ENCODE assay signal across 1 cellular context in the genomic region with DNA sequence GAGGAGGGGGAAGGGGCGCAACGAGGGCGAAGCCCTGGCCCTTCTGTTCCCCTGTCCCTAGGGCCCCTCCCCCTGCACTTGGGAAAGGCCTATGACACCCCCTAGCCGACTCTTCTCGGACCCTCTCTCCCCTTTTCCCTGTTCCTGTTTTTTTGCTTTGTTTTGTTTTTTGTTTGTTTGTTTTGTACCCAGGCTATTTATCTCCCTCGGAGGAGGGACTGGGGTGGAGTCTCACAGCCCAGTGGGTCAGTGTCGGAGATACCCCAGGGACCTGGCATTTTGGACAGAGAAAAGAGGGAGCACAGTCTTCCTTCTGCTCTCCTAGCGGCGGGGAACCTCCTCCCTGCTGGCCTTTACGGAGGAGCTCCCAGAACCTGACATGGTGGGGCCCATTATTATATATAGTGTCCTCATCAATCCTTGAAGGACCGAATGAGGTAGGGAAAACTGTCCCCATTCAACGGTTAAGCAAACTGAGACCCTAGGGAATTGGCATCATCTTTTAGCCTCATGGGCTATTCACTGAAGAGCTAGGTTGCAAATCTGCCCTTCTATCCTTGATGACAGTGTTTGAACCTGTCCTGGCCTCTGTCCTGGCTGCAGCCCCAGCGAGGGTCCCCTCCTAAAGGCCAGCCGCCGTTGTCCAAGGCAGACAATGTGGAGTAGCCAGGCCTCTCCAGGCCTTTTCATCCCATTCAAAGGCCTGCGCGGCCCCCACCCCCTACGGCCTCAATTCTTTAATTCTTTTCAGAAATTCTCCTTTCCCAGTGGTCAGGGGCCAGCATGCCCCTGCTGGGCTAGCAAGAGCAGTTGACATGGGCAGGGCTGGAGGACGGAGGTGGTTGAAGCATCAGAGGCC.
A peak's percentile ranks its signal among the peaks of the same experiment; 100 is the strongest.
TF ChIP-seq lines count a peak whose summit lies in the region.

No MANE protein-coding gene starts in this region.

TF ChIP-seq in K562, 482 proteins besides CTCF, POLR2A, EP300 and RAD21 (continued from another document):
- TF ChIP-seq, protein P1, sequence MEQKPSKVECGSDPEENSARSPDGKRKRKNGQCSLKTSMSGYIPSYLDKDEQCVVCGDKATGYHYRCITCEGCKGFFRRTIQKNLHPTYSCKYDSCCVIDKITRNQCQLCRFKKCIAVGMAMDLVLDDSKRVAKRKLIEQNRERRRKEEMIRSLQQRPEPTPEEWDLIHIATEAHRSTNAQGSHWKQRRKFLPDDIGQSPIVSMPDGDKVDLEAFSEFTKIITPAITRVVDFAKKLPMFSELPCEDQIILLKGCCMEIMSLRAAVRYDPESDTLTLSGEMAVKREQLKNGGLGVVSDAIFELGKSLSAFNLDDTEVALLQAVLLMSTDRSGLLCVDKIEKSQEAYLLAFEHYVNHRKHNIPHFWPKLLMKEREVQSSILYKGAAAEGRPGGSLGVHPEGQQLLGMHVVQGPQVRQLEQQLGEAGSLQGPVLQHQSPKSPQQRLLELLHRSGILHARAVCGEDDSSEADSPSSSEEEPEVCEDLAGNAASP (IDR thresholded peaks at IDR 0.05): no peak
- TF ChIP-seq, protein P2, sequence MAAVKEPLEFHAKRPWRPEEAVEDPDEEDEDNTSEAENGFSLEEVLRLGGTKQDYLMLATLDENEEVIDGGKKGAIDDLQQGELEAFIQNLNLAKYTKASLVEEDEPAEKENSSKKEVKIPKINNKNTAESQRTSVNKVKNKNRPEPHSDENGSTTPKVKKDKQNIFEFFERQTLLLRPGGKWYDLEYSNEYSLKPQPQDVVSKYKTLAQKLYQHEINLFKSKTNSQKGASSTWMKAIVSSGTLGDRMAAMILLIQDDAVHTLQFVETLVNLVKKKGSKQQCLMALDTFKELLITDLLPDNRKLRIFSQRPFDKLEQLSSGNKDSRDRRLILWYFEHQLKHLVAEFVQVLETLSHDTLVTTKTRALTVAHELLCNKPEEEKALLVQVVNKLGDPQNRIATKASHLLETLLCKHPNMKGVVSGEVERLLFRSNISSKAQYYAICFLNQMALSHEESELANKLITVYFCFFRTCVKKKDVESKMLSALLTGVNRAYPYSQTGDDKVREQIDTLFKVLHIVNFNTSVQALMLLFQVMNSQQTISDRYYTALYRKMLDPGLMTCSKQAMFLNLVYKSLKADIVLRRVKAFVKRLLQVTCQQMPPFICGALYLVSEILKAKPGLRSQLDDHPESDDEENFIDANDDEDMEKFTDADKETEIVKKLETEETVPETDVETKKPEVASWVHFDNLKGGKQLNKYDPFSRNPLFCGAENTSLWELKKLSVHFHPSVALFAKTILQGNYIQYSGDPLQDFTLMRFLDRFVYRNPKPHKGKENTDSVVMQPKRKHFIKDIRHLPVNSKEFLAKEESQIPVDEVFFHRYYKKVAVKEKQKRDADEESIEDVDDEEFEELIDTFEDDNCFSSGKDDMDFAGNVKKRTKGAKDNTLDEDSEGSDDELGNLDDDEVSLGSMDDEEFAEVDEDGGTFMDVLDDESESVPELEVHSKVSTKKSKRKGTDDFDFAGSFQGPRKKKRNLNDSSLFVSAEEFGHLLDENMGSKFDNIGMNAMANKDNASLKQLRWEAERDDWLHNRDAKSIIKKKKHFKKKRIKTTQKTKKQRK (IDR thresholded peaks at IDR 0.05; ENCODE audit: borderline replicate concordance, low read depth, low read length): no peak
- no peak for TF ChIP-seq ZNF696 (CRISPR knock-in tag; conservative IDR thresholded peaks at IDR 0.05)
- TF ChIP-seq CHCHD3 (CRISPR knock-in tag; IDR thresholded peaks at IDR 0.05): no peak
- TF ChIP-seq GATAD2A (IDR thresholded peaks at IDR 0.05): no peak
- TF ChIP-seq KLF10 (CRISPR knock-in tag; IDR thresholded peaks at IDR 0.05): no peak
- TF ChIP-seq RHOXF2B (CRISPR knock-in tag; conservative IDR thresholded peaks at IDR 0.05): no peak
- TF ChIP-seq ZFX (CRISPR knock-in tag; IDR thresholded peaks at IDR 0.05): peak; percentile 46; the same call in 1 of the 2 replicates
- TF ChIP-seq, protein P3, sequence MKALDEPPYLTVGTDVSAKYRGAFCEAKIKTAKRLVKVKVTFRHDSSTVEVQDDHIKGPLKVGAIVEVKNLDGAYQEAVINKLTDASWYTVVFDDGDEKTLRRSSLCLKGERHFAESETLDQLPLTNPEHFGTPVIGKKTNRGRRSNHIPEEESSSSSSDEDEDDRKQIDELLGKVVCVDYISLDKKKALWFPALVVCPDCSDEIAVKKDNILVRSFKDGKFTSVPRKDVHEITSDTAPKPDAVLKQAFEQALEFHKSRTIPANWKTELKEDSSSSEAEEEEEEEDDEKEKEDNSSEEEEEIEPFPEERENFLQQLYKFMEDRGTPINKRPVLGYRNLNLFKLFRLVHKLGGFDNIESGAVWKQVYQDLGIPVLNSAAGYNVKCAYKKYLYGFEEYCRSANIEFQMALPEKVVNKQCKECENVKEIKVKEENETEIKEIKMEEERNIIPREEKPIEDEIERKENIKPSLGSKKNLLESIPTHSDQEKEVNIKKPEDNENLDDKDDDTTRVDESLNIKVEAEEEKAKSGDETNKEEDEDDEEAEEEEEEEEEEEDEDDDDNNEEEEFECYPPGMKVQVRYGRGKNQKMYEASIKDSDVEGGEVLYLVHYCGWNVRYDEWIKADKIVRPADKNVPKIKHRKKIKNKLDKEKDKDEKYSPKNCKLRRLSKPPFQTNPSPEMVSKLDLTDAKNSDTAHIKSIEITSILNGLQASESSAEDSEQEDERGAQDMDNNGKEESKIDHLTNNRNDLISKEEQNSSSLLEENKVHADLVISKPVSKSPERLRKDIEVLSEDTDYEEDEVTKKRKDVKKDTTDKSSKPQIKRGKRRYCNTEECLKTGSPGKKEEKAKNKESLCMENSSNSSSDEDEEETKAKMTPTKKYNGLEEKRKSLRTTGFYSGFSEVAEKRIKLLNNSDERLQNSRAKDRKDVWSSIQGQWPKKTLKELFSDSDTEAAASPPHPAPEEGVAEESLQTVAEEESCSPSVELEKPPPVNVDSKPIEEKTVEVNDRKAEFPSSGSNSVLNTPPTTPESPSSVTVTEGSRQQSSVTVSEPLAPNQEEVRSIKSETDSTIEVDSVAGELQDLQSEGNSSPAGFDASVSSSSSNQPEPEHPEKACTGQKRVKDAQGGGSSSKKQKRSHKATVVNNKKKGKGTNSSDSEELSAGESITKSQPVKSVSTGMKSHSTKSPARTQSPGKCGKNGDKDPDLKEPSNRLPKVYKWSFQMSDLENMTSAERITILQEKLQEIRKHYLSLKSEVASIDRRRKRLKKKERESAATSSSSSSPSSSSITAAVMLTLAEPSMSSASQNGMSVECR (CRISPR knock-in tag; IDR thresholded peaks at IDR 0.05): no peak
- TF ChIP-seq GABPB1 (CRISPR knock-in tag; IDR thresholded peaks at IDR 0.05): no peak
- no peak for TF ChIP-seq RBM34 (IDR thresholded peaks at IDR 0.05; ENCODE audit: borderline replicate concordance, insufficient read depth, low read length)
